Comparison of ENCODE assay signal across 24 cellular contexts in the genomic region with DNA sequence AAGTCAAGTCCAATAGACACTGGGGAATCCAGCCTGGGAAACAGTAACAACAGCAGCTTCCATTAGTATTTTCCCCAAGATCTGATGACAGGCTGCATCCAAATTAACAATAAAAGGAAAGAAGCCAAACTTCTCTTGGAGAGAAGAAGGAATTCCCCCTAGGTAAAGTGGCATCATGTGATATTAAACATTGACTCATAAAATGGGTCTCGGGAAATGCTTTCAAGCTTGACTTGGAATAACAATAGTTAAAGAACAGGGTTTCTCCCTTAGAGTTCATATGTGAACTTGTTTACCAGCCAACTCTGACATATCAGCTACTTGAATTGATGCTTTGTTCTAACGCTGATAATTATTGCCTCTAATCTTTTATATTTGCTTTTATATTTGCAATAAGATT. TPM values are rescaled to one million over a fixed set of nuclear protein-coding genes. Genes with fewer than 3 reads are reported as not detected.
DNase-seq lines count a peak whose midpoint lies in the region; ATAC-seq and TF ChIP-seq lines count a peak whose summit lies in the region.
"Had no signal": no experiment of that assay in that cellular context is flagged by ENCODE, and none has a peak within 500 bp of the region (broad histone marks: within the 10 kb centered on the region; RNA-seq: fewer than 3 reads in every experiment).

No MANE protein-coding gene starts in this region.

- no peaks in the 10 kb centered on the region for H3K27me3 ChIP-seq in foreskin keratinocyte
- no peaks in the 10 kb centered on the region for H3K27me3 ChIP-seq in gastrocnemius medialis
- H3K27me3 ChIP-seq in hepatocyte, result no peaks in the 10 kb centered on the region
- no peaks in the 10 kb centered on the region for H3K27me3 ChIP-seq in MM.1S (replicated peaks; ENCODE audit: insufficient read depth, low read length)
- H3K27me3 ChIP-seq: tibial artery had no signal

- intact Hi-C loops in gastrocnemius medialis (cut with DNase I; ENCODE audit: low total_unique reads), result no loop called here

- H3K4me3 ChIP-seq in gastrocnemius medialis, result no peak overlapping the region
- no peak overlapping the region for H3K4me3 ChIP-seq in hepatocyte
- no peak overlapping the region for H3K4me3 ChIP-seq in MM.1S (ENCODE audit: low read length)
- H3K4me3 ChIP-seq: tibial artery had no signal

- H3K4me1 ChIP-seq in foreskin keratinocyte (peaks cover 10% of the 10 kb centered on the region), gastrocnemius medialis (peaks cover 33 to 34% of the 10 kb centered on the region in 2 donors), hepatocyte (ENCODE audit: insufficient read depth) (no peaks in the 10 kb centered on the region), MM.1S (ENCODE audit: low read length) (peaks cover 10% of the 10 kb centered on the region)
- H3K4me1 ChIP-seq: tibial artery had no signal

- H3F3A ChIP-seq in MM.1S (ENCODE audit: insufficient read depth, low read length), result no peaks in the 10 kb centered on the region

- H3K9me3 ChIP-seq in gastrocnemius medialis (no peaks in the 10 kb centered on the region), hepatocyte (ENCODE audit: low read depth) (no peaks in the 10 kb centered on the region), MM.1S (replicated peaks; ENCODE audit: insufficient read depth, low read length) (no peaks in the 10 kb centered on the region)
- H3K9me3 ChIP-seq: tibial artery had no signal

- TF ChIP-seq CTCF in foreskin keratinocyte (conservative IDR thresholded peaks at IDR 0.05) (no peak), gastrocnemius medialis (IDR thresholded peaks at IDR 0.05 in 4 of 5, conservative IDR thresholded peaks at IDR 0.05 in 1 of 5) (no peak), hepatocyte (IDR thresholded peaks at IDR 0.05; ENCODE audit: poor library complexity) (no peak), MM.1S (IDR thresholded peaks at IDR 0.05; ENCODE audit: low read length) (no peak)

- H4K20me1 ChIP-seq in hepatocyte (ENCODE audit: insufficient read depth, poor library complexity, severe bottlenecking) (no peaks in the 10 kb centered on the region), MM.1S (ENCODE audit: insufficient read depth, low read length) (no peaks in the 10 kb centered on the region)

- H3K27ac ChIP-seq in foreskin keratinocyte (peak overlapping the region; percentile 4), gastrocnemius medialis (peak overlapping the region; percentile 4 to 60 (median 45)), hepatocyte (no peak overlapping the region), MM.1S (ENCODE audit: low read length) (no peak overlapping the region)
- H3K27ac ChIP-seq: tibial artery had no signal

- in situ Hi-C loops in gastrocnemius medialis (cut with MboI; ENCODE audit: low sequenced_read_pairs in 4 of 4), result no loop called here

- ATAC-seq in foreskin keratinocyte (peak; percentile 78), gastrocnemius medialis (no peak)
- ATAC-seq: activated T-cell treated with anti-CD3 and anti-CD28 coated beads, Interleukin-2, amount 50 U/mL, for 4 hours; esophagus mucosa; HCT116; left ventricle myocardium superior; stimulated activated naive CD8-positive, alpha-beta T cell treated with anti-CD3 and anti-CD28 coated beads, Interleukin-15, Interleukin-2, amounts not matched to agents 100 U/mL and 50 U/mL, for 24 hours had no signal

- H3K4me2 ChIP-seq in hepatocyte (no peak overlapping the region), MM.1S (ENCODE audit: low read depth, low read length) (no peak overlapping the region)

- WGBS in hepatocyte (ENCODE audit: low lambda C conversion rate, missing lambda C conversion rate), result 54% methylated on average over 2 of the region's 2 CpGs

- H3K79me2 ChIP-seq in hepatocyte (no peaks in the 10 kb centered on the region), MM.1S (ENCODE audit: low read length) (no peaks in the 10 kb centered on the region)

- H2AFZ ChIP-seq in hepatocyte (no peak overlapping the region), MM.1S (ENCODE audit: low read length) (no peak overlapping the region)

- DNase-seq in M059J (ENCODE audit: low read depth) (peak; percentile 63), astrocyte of the hippocampus (ENCODE audit: low read depth, low spot score) (peak; percentile 53), foreskin keratinocyte (peak; percentile 51 to 61), gastrocnemius medialis (no peak), hepatocyte (ENCODE audit: low spot score) (no peak), cerebellar cortex (ENCODE audit: low spot score) (no peak), MM.1S (no peak), NOMO-1 treated with dmso at 0.1 percent for 144 hours (lab: John Stamatoyannopoulos, UW; ENCODE audit: unreplicated experiment) (no peak)
- DNase-seq: activated CD4-positive, alpha-beta T cell treated with anti-CD3 and anti-CD28 coated beads for 1 hour; activated naive CD4-positive, alpha-beta T cell treated with Interleukin-2 at 50 U/mL for 16 hours; activated T-cell treated with anti-CD3 and anti-CD28 coated beads, Interleukin-2, amount 50 U/mL, for 4 hours; CD4-positive, alpha-beta memory T cell; DMS79 treated with DMSO at 0.1 percent for 48 hours; effector CD4-positive, alpha-beta T cell; glutamatergic neuron; left ventricle myocardium superior; NCI-H524 treated with DMSO at 0.1 percent for 48 hours; stimulated activated CD4-positive, alpha-beta T cell treated with anti-CD3 and anti-CD28 coated beads, Interleukin-2, amount 100 ng/mL, for 24 hours; stimulated activated naive CD8-positive, alpha-beta T cell treated with anti-CD3 and anti-CD28 coated beads, Interleukin-15, Interleukin-2, amounts not matched to agents 100 U/mL and 50 U/mL, for 24 hours; tibial artery had no signal

- peaks cover 0 to 7% of the 10 kb centered on the region in 2 donors for H3K36me3 ChIP-seq in gastrocnemius medialis
- H3K36me3 ChIP-seq in hepatocyte (replicated peaks; ENCODE audit: insufficient read depth, low read depth), result no peaks in the 10 kb centered on the region
- no peaks in the 10 kb centered on the region for H3K36me3 ChIP-seq in MM.1S (replicated peaks; ENCODE audit: insufficient read depth, low read length)
- H3K36me3 ChIP-seq: tibial artery had no signal

- H3K9ac ChIP-seq in MM.1S (ENCODE audit: low read length), result no peak overlapping the region

- H3K9me2 ChIP-seq in hepatocyte (replicated peaks; ENCODE audit: insufficient read depth), result no peaks in the 10 kb centered on the region
- no peaks in the 10 kb centered on the region for H3K9me2 ChIP-seq in MM.1S (replicated peaks; ENCODE audit: insufficient read depth, low read length)

- no peak for TF ChIP-seq POLR2A in gastrocnemius medialis (IDR thresholded peaks at IDR 0.05)

RNA-seq across cellular contexts. Expression of gene ENTREP1, which starts 45.4 kb away (rescaled TPM):
- total RNA-seq in M059J (2014; rRNA removed; shearing (Covaris generic)), result 0.05 TPM in 1 of 2 replicates, not detected in the other
- total RNA-seq in foreskin keratinocyte, result 0.25 and 0.37 TPM in 2 replicates
- 0.17 and 0.24 TPM in 2 replicates for polyA plus RNA-seq in foreskin keratinocyte
- total RNA-seq in gastrocnemius medialis, result 10 to 100 TPM; 10.8 to 26.8 (median 17.1) TPM
- 2.2 and 3.4 TPM in 2 replicates for total RNA-seq in hepatocyte
- 0.94 and 4.9 TPM in 2 replicates for polyA plus RNA-seq in hepatocyte
- total RNA-seq: activated CD8-positive, alpha-beta memory T cell treated with anti-CD3 and anti-CD28 coated beads for 36 hours; mononuclear cell had no signal

Comparison
In these comparisons a context has a peak if more than half of its experiments do, and no peak if none do; other contexts are left out.
1. DNase-seq: peak in M059J (single experiment), astrocyte of the hippocampus (single experiment) and foreskin keratinocyte (2 of 2); none in gastrocnemius medialis (0 of 2), hepatocyte (single experiment), cerebellar cortex (single experiment), MM.1S (single experiment) and NOMO-1 treated with dmso at 0.1 percent for 144 hours (single experiment).
2. H3K27ac ChIP-seq: peak in foreskin keratinocyte (single experiment) and gastrocnemius medialis (4 of 4); none in hepatocyte (single experiment) and MM.1S (single experiment).